ENCODE assay signal across 9 cellular contexts in the genomic region with DNA sequence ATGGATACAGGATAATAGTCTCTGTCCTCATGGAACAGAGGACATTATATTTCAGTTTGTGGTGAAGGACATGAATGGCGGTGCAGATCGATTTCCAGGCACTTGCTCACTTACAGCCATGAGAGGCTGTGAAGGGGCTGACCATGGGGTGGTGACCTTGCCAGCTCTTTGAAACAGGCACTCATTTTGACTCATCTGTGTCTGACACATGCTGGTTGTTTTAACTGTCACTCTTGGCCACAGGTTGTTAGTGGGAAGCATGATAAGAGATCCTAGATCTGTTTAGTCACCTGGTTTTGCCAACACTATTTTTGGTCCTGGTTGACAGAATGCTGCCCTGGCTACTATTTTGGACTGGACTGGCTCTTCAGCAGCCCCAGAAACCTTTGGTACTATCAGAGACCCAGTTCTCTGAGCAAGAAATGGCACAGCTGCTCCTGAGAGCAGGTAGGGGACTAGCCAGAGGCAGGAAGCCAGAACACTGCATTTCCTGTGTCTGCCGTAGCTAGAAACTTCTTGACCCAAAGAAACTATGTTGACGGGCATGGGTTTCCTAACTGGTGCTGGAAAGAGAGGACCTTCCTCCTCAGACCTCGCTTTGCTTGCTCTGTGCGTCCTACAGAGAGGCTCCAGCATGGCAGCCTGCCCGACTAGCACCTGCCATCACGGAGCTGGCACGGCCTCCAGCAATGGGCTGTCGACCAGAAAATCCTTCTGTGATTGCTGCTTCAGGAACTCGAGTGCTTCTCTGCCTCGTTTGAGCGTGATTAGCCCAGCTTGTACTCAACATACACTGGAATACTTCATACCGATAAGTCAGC. TPM values are rescaled to one million over a fixed set of nuclear protein-coding genes. Genes with fewer than 3 reads are reported as not detected.
DNase-seq lines count a peak whose midpoint lies in the region; ATAC-seq and TF ChIP-seq lines count a peak whose summit lies in the region.
"Had no signal": no experiment of that assay in that cellular context is flagged by ENCODE, and none has a peak within 500 bp of the region (broad histone marks: within the 10 kb centered on the region; RNA-seq: fewer than 3 reads in every experiment).

No MANE protein-coding gene starts in this region.

- peaks cover 13% of the 10 kb centered on the region for H3K4me1 ChIP-seq in IMR-90 (ENCODE audit: control insufficient read depth, insufficient read depth, low read length)

- H3K27me3 Mint-ChIP-seq in brain, result peaks cover 6% of the 10 kb centered on the region

- H3K9me3 Mint-ChIP-seq in brain, result no peaks in the 10 kb centered on the region

- peak overlapping the region in 3 of 5 experiments; percentile 60 to 76 (median 68) for H3K4me3 Mint-ChIP-seq in brain

- H3K9ac ChIP-seq in IMR-90 (ENCODE audit: low read depth, low read length), result no peak overlapping the region

- H2AFZ ChIP-seq in IMR-90 (replicated peaks; ENCODE audit: low read length, poor library complexity), result peak overlapping the region; percentile 40

- no peak overlapping the region for H3K56ac ChIP-seq in IMR-90 (ENCODE audit: extremely low read depth, insufficient read depth, low read length)

- no peak for TF ChIP-seq RAD21 in IMR-90 (IDR thresholded peaks at IDR 0.05; ENCODE audit: low read length)

- H3K4me2 ChIP-seq in IMR-90 (ENCODE audit: low read depth, low read length), result no peak overlapping the region

- H3K4me3 ChIP-seq in IMR-90 (ENCODE audit: insufficient read depth, low read depth, low read length), result no peak overlapping the region

- peaks cover 87% of the 10 kb centered on the region for H3K4me1 Mint-ChIP-seq in brain

- TF ChIP-seq POLR2A in IMR-90 (IDR thresholded peaks at IDR 0.05; ENCODE audit: low read depth, low read length), result no peak

- dilution Hi-C loops in IMR-90 (cut with HindIII; ENCODE audit: low sequenced_read_pairs, unreplicated experiment), result no loop called here

- TF ChIP-seq CTCF in IMR-90 (conservative IDR thresholded peaks at IDR 0.05; ENCODE audit: low read depth, low read length), result no peak
- TF ChIP-seq CTCF in brain (conservative IDR thresholded peaks at IDR 0.05), result no peak

- no peak overlapping the region for H3K18ac ChIP-seq in IMR-90 (ENCODE audit: low read depth, low read length)

- no peak overlapping the region for H3K14ac ChIP-seq in IMR-90 (replicated peaks; ENCODE audit: low read depth, low read length)

- peaks cover 50% of the 10 kb centered on the region for H3K36me3 Mint-ChIP-seq in brain

- H2BK120ac ChIP-seq in IMR-90 (ENCODE audit: low read depth, low read length), result no peak overlapping the region

- H3K27me3 ChIP-seq in IMR-90 (ENCODE audit: control insufficient read depth, insufficient read depth, low read length), result no peaks in the 10 kb centered on the region

- H3K23ac ChIP-seq in IMR-90 (ENCODE audit: low read depth, low read length), result no peak overlapping the region

- no peak overlapping the region for H2AK9ac ChIP-seq in IMR-90 (replicated peaks; ENCODE audit: low read depth, low read length, poor library complexity)

- H3K9me3 ChIP-seq in IMR-90 (ENCODE audit: control insufficient read depth, insufficient read depth, low read length), result no peaks in the 10 kb centered on the region

- H3K27ac Mint-ChIP-seq in brain, result peak overlapping the region in 4 of 5 experiments; percentile 83 to 95 (median 92)

- H4K91ac ChIP-seq in IMR-90 (ENCODE audit: insufficient read depth, low read depth, low read length), result no peak overlapping the region

- H3K79me1 ChIP-seq in IMR-90 (ENCODE audit: low read depth in 1 of 2, low read length in 2 of 2), result peaks cover 0 to 9% of the 10 kb centered on the region in 2 experiments; a peak in 3 of 4 replicates

- no peak for ATAC-seq in IMR-90 (ENCODE audit: low read depth)
- no peak for ATAC-seq in GM21737 (IDR thresholded peaks at IDR 0.05; ENCODE audit: unreplicated experiment)

- H3K9me1 ChIP-seq in IMR-90 (ENCODE audit: insufficient read depth, low read length), result peaks cover 17% of the 10 kb centered on the region

- no peak overlapping the region for H2AK5ac ChIP-seq in IMR-90 (ENCODE audit: low read depth, low read length)

- H4K8ac ChIP-seq in IMR-90 (ENCODE audit: low read depth in 2 of 2, low read length in 2 of 2), result no peak overlapping the region

- BruUV-seq in IMR-90 (replicated peaks; lab: Mats Ljungman, UMichigan), result no TSS peak

- H3K27ac ChIP-seq in IMR-90 (ENCODE audit: insufficient read depth, low read length), result no peak overlapping the region

- H4K20me1 ChIP-seq in IMR-90 (ENCODE audit: insufficient read depth, low read length), result 0 out of 2 replicates have a peak, but pooled peaks cover 4% of the 10 kb centered on the region

- POLR2A ChIA-PET in IMR-90 (lab: Charles Lee; ENCODE audit: unreplicated experiment), result no interaction called here

- peaks cover 2% of the 10 kb centered on the region; the same call in 1 of the 2 replicates for H3K36me3 ChIP-seq in IMR-90 (ENCODE audit: control insufficient read depth, insufficient read depth, low read length)

- H2BK15ac ChIP-seq in IMR-90 (ENCODE audit: low read depth, low read length), result no peak overlapping the region

- H4K5ac ChIP-seq in IMR-90 (ENCODE audit: low read depth, low read length), result no peak overlapping the region

- no peak overlapping the region for H3K4ac ChIP-seq in IMR-90 (ENCODE audit: low read depth, low read length)

- intact Hi-C loops in IMR-90 (cut with micrococcal nuclease), result no loop called here
- intact Hi-C loops in posterior cingulate gyrus (cut with DNase I), result loop anchor here (10.0 kb wide), 1 partner anchor 637 kb away; a partner anchor contains a TSS

- in situ Hi-C loops in IMR-90 (cut with MboI; ENCODE audit: low sequenced_read_pairs), result no loop called here

- CTCF ChIA-PET in IMR-90 (lab: Yijun Ruan, JAX), result no interaction called here

- 57% methylated on average over 12 of the region's 14 CpGs; no CpG with 5 or more reads in 1 of the 2 experiments for WGBS in IMR-90 (ENCODE audit: extremely low coverage in 2 of 2, insufficient read length in 1 of 2), 2 experiments

- DNase-seq in IMR-90 (no peak), NCI-H2196 treated with DMSO at 0.1 percent for 48 hours (lab: John Stamatoyannopoulos, UW; ENCODE audit: unreplicated experiment) (peak; percentile 85), posterior cingulate gyrus (peak in 8 of 10 donors; percentile 57 to 95 (median 74)), H4 (ENCODE audit: low spot score) (no peak), GM19240 (ENCODE audit: insufficient read length, low spot score) (no peak), NOMO-1 treated with DMSO at 0.1 percent for 48 hours (lab: John Stamatoyannopoulos, UW; ENCODE audit: unreplicated experiment) (no peak)
- DNase-seq: NCI-H524 treated with DMSO at 0.1 percent for 48 hours had no signal

- no peak overlapping the region for H2BK20ac ChIP-seq in IMR-90 (ENCODE audit: low read depth, low read length)

- H2BK5ac ChIP-seq in IMR-90 (ENCODE audit: low read depth, low read length, poor library complexity, severe bottlenecking), result no peak overlapping the region

TF ChIP-seq in IMR-90, 13 proteins besides CTCF, POLR2A, EP300 and RAD21:
- no peak for TF ChIP-seq NFE2L2 (IDR thresholded peaks at IDR 0.05; ENCODE audit: low read depth, low read length)
- TF ChIP-seq BHLHE40 (IDR thresholded peaks at IDR 0.05; ENCODE audit: low read depth, low read length), result no peak
- no peak for TF ChIP-seq CHD1 (IDR thresholded peaks at IDR 0.05; ENCODE audit: low read depth, low read length)
- no peak for TF ChIP-seq MAFK (IDR thresholded peaks at IDR 0.05; ENCODE audit: low read depth, low read length)
- TF ChIP-seq RFX5 (IDR thresholded peaks at IDR 0.05; ENCODE audit: low read depth, low read length), result no peak
- TF ChIP-seq CEBPB (IDR thresholded peaks at IDR 0.05; ENCODE audit: low read depth, low read length), result no peak
- no peak for TF ChIP-seq FOS (IDR thresholded peaks at IDR 0.05; ENCODE audit: low read depth, low read length)
- no peak for TF ChIP-seq MAZ (IDR thresholded peaks at IDR 0.05; ENCODE audit: borderline replicate concordance, low read depth, low read length)
TF ChIP-seq in IMR-90: peak in this region for 0.

RNA-seq across cellular contexts. Expression of a gene that starts 6.3 kb away (rescaled TPM):
- 13.3 and 15.6 TPM in 2 replicates for total RNA-seq in IMR-90 (2012; rRNA removed)
- polyA plus RNA-seq in IMR-90 (2012; rRNA removed) (11.2 and 11.7 TPM in 2 replicates), brain (ENCODE audit: insufficient read depth, low read depth, low replicate concordance) (21.3 TPM)
- 5.3 and 6.3 TPM in 2 replicates for polyA plus RNA-seq in IMR-90 (2012; cell fraction: cytosol; rRNA removed)
- 10.0 and 20.5 TPM in 2 replicates for polyA plus RNA-seq in IMR-90 (2012; cell fraction: nucleus; rRNA removed; ENCODE audit: low replicate concordance)
- total RNA-seq in H4 (2014; rRNA removed; shearing (Covaris generic)), result 13.2 and 18.0 TPM in 2 replicates

Comparison
In these comparisons a context has a peak if more than half of its experiments do, and no peak if none do; other contexts are left out.
1. DNase-seq: peak in NCI-H2196 treated with DMSO at 0.1 percent for 48 hours (single experiment) and posterior cingulate gyrus (8 of 10); none in IMR-90 (single experiment), H4 (single experiment), GM19240 (single experiment) and NOMO-1 treated with DMSO at 0.1 percent for 48 hours (single experiment).